8 cellular contexts compared by ENCODE assay signal in genomic region chr4:87007345-87008181, GRCh38.
DNase-seq lines count a peak whose midpoint lies in the region; ATAC-seq, FAIRE-seq and TF ChIP-seq lines count a peak whose summit lies in the region.

No MANE protein-coding gene starts in this region.

- peak overlapping the region; percentile 97 for H3K4me3 Mint-ChIP-seq in activated CD4-positive, alpha-beta T cell treated with anti-CD3 and anti-CD28 coated beads for 36 hours

- intact Hi-C loops in activated CD4-positive, alpha-beta T cell treated with anti-CD3 and anti-CD28 coated beads for 36 hours (cut with DNase I, micrococcal nuclease): loop anchor here (5.0 to 10.0 kb wide), 3 partner anchors 65 to 417 kb away; partner anchors contain the start of genes KLHL8 (in 1 of the 2) and NUDT9 (in 1 of the 2)

- no peaks in the 10 kb centered on the region for H3K9me3 ChIP-seq in duodenal mucosa (ENCODE audit: control insufficient read depth in 1 of 2, low read length in 2 of 2)

- ATAC-seq in activated CD4-positive, alpha-beta T cell treated with anti-CD3 and anti-CD28 coated beads for 36 hours: no peak
- ATAC-seq in GM21367 (IDR thresholded peaks at IDR 0.05; ENCODE audit: unreplicated experiment): no peak

- H3K27ac ChIP-seq in duodenal mucosa (ENCODE audit: low read depth, low read length): peak overlapping the region; percentile 94

- no peaks in the 10 kb centered on the region for H3K27me3 ChIP-seq in duodenal mucosa (ENCODE audit: control insufficient read depth in 1 of 2, insufficient read depth in 2 of 2, low read length in 2 of 2)

- peak overlapping the region; percentile 98 for H3K4me3 ChIP-seq in duodenal mucosa (ENCODE audit: low read depth in 1 of 2, low read length in 2 of 2)

- no peaks in the 10 kb centered on the region for H3K27me3 Mint-ChIP-seq in activated CD4-positive, alpha-beta T cell treated with anti-CD3 and anti-CD28 coated beads for 36 hours

- peak; percentile 5 for FAIRE-seq in GM12892 (lab: Jason Lieb, UNC)

- peaks cover 12% of the 10 kb centered on the region for H3K36me3 Mint-ChIP-seq in activated CD4-positive, alpha-beta T cell treated with anti-CD3 and anti-CD28 coated beads for 36 hours (ENCODE audit: low read depth)

- H3K9ac ChIP-seq in duodenal mucosa (ENCODE audit: low read depth in 1 of 2, low read length in 2 of 2): peak overlapping the region; percentile 75 to 97

- POLR2A ChIA-PET in activated CD4-positive, alpha-beta T cell treated with anti-CD3 and anti-CD28 coated beads for 36 hours (lab: Charles Lee): interaction anchor here (0.7 to 4.5 kb wide), 4 partner anchors 10 to 72 kb away, joined by 3 to 60 read pairs (median 10); partner anchors contain the start of gene AFF1

- H3K27ac Mint-ChIP-seq in activated CD4-positive, alpha-beta T cell treated with anti-CD3 and anti-CD28 coated beads for 36 hours: peak overlapping the region; percentile 97

- no peaks in the 10 kb centered on the region for H3K9me3 Mint-ChIP-seq in activated CD4-positive, alpha-beta T cell treated with anti-CD3 and anti-CD28 coated beads for 36 hours (ENCODE audit: low read depth)

- H3K4me1 ChIP-seq in duodenal mucosa (ENCODE audit: control insufficient read depth in 1 of 2, insufficient read depth in 2 of 2, low read length in 2 of 2): peaks cover 51 to 55% of the 10 kb centered on the region in 2 donors

- H3K36me3 ChIP-seq in duodenal mucosa (ENCODE audit: control insufficient read depth in 1 of 2, insufficient read depth in 2 of 2, low read length in 2 of 2): no peaks in the 10 kb centered on the region

- DNase-seq in GM12892 (ENCODE audit: insufficient read length) (no peak), NCI-H2029 treated with DMSO at 0.1 percent for 48 hours (lab: John Stamatoyannopoulos, UW) (peak; percentile 43), lung microvascular endothelial cell (ENCODE audit: low read depth in 2 of 2) (peak; percentile 64), cortex of kidney (lab: John Stamatoyannopoulos, UW) (no peak)
- peak; percentile 72 for DNase-seq in activated CD4-positive, alpha-beta T cell treated with anti-CD3 and anti-CD28 coated beads for 36 hours
- peak; percentile 12 to 26 for DNase-seq in stimulated activated CD8-positive, alpha-beta memory T cell treated with anti-CD3 and anti-CD28 coated beads, Interleukin-2, amount 100 ng/mL, for 48 hours (ENCODE audit: low read depth in 2 of 2)

- CTCF ChIA-PET in activated CD4-positive, alpha-beta T cell treated with anti-CD3 and anti-CD28 coated beads for 36 hours (lab: Charles Lee): interaction anchor here (1.4 to 3.2 kb wide), 6 partner anchors 26 to 86 kb away, joined by 3 to 20 read pairs (median 5); partner anchors contain the start of gene AFF1

- TF ChIP-seq POLR2A in GM12892 (IDR thresholded peaks at IDR 0.05; ENCODE audit: low read depth, low read length): no peak

- peaks cover 55% of the 10 kb centered on the region for H3K4me1 Mint-ChIP-seq in activated CD4-positive, alpha-beta T cell treated with anti-CD3 and anti-CD28 coated beads for 36 hours

Comparison
In these comparisons a context has a peak if more than half of its experiments do, and no peak if none do; other contexts are left out.
1. DNase-seq: peak in NCI-H2029 treated with DMSO at 0.1 percent for 48 hours (single experiment), activated CD4-positive, alpha-beta T cell treated with anti-CD3 and anti-CD28 coated beads for 36 hours (single experiment), lung microvascular endothelial cell (2 of 2) and stimulated activated CD8-positive, alpha-beta memory T cell treated with anti-CD3 and anti-CD28 coated beads, Interleukin-2, amount 100 ng/mL, for 48 hours (2 of 2); none in GM12892 (single experiment) and cortex of kidney (single experiment).